Comparison of ENCODE assay signal across 8 cellular contexts in genomic region chr1:245156041-245156735, GRCh38. TPM values are rescaled to one million over a fixed set of nuclear protein-coding genes. Genes with fewer than 3 reads are reported as not detected.
DNase-seq lines count a peak whose midpoint lies in the region; ATAC-seq and TF ChIP-seq lines count a peak whose summit lies in the region.

No MANE protein-coding gene starts in this region.

- H3K4me1 ChIP-seq in H9 (ENCODE audit: insufficient read depth, low read length) (no peaks in the 10 kb centered on the region), gastroesophageal sphincter (peaks cover 0 to 45% (median 30%) of the 10 kb centered on the region in 3 donors)

- no peak overlapping the region for H4K91ac ChIP-seq in H9 (ENCODE audit: insufficient read length, low read depth, low read length)

- H3K27ac Mint-ChIP-seq in H9 = no peak overlapping the region

- no peak for TF ChIP-seq POLR2A in gastroesophageal sphincter (IDR thresholded peaks at IDR 0.05)

- H3K27ac ChIP-seq in H9 (ENCODE audit: insufficient read length, low read depth, low read length) (no peak overlapping the region), gastroesophageal sphincter (peak overlapping the region in 1 of 4 donors; percentile 31), substantia nigra (ENCODE audit: low read depth, low read length, poor library complexity, severe bottlenecking) (no peak overlapping the region)

- H3K27me3 ChIP-seq in H9 (ENCODE audit: insufficient read depth, low read length) (peaks cover 23% of the 10 kb centered on the region; the same call in 1 of the 2 replicates), gastroesophageal sphincter (peaks cover 51% of the 10 kb centered on the region)

- DNase-seq in ELR (ENCODE audit: low read depth) (peak; percentile 85), H9 (peak; percentile 89), M059J (ENCODE audit: low read depth) (peak; percentile 78), SK-MEL-5 (ENCODE audit: low read depth, low spot score) (peak; percentile 82), nucleus accumbens (lab: John Stamatoyannopoulos, UW) (peak in 50 of 56 donors; percentile 7 to 83 (median 50)), substantia nigra (lab: John Stamatoyannopoulos, UW) (peak in 42 of 49 donors; percentile 8 to 88 (median 55))
- peak in 3 of 4 experiments; percentile 25 to 49 (median 43) for DNase-seq in activated naive CD4-positive, alpha-beta T cell (lab: John Stamatoyannopoulos, UW)

- peak overlapping the region; percentile 20 to 65 for H3K4me3 ChIP-seq in gastroesophageal sphincter

- H2BK15ac ChIP-seq in H9 (ENCODE audit: low read depth, low read length) = no peak overlapping the region

- H3K9me3 ChIP-seq in H9 (ENCODE audit: control insufficient read depth, low read depth, low read length) (no peaks in the 10 kb centered on the region), gastroesophageal sphincter (no peaks in the 10 kb centered on the region)

- no peak overlapping the region for H3K4ac ChIP-seq in H9 (ENCODE audit: low read depth, low read length)

- no peaks in the 10 kb centered on the region for H3K36me3 ChIP-seq in gastroesophageal sphincter

- H3K4me2 ChIP-seq in H9 (ENCODE audit: insufficient read depth, insufficient read length, low read length) = peak overlapping the region; percentile 81

- H3K9ac ChIP-seq in H9 (ENCODE audit: extremely low read depth, insufficient read length, low read length) = no peak overlapping the region

- no peak overlapping the region for H4K8ac ChIP-seq in H9 (replicated peaks; ENCODE audit: insufficient read length, low read depth, low read length)

- H2AK5ac ChIP-seq in H9 (ENCODE audit: insufficient read length, low read length) = no peak overlapping the region

- H3K18ac ChIP-seq in H9 (ENCODE audit: insufficient read length, low read depth, low read length) = no peak overlapping the region

- no peak overlapping the region for H3K56ac ChIP-seq in H9 (ENCODE audit: insufficient read length, low read depth, low read length)

- no peaks in the 10 kb centered on the region for H4K20me1 ChIP-seq in H9 (ENCODE audit: control insufficient read depth, insufficient read depth, insufficient read length)

- TF ChIP-seq CTCF in H9 (conservative IDR thresholded peaks at IDR 0.05) = peak; percentile 86
- peak; percentile 52 to 87 (median 76) for TF ChIP-seq CTCF in gastroesophageal sphincter (IDR thresholded peaks at IDR 0.05)

- no peak for TF ChIP-seq EP300 in gastroesophageal sphincter (IDR thresholded peaks at IDR 0.05)

- in situ Hi-C loops in SK-MEL-5 (cut with HindIII; ENCODE audit: low pct_unique_long_range_greater_than_20kb, low sequenced_read_pairs) = no loop called here

- H3K4me1 Mint-ChIP-seq in H9 = peaks cover 14 to 23% of the 10 kb centered on the region in 2 experiments

- H3K23me2 ChIP-seq in H9 (ENCODE audit: insufficient read length, low read depth, low read length, poor library complexity, severe bottlenecking) = peaks cover 24% of the 10 kb centered on the region

- H2BK20ac ChIP-seq in H9 (ENCODE audit: low read depth, low read length, poor library complexity, severe bottlenecking) = no peak overlapping the region

- peak; percentile 74 for ATAC-seq in gastroesophageal sphincter

- H3K27me3 Mint-ChIP-seq in H9 (ENCODE audit: low read depth) = peaks cover 85% of the 10 kb centered on the region

- no peak overlapping the region for H3T11ph ChIP-seq in H9 (ENCODE audit: low read length)

- H3K14ac ChIP-seq in H9 (ENCODE audit: insufficient read depth, low read length) = no peak overlapping the region; the same call in 1 of the 2 replicates

- H4K5ac ChIP-seq in H9 (ENCODE audit: insufficient read length, low read depth, low read length) = no peak overlapping the region

- no peaks in the 10 kb centered on the region for H3K36me3 Mint-ChIP-seq in H9 (ENCODE audit: insufficient read depth in 1 of 3, low read depth in 3 of 3)

- H3K9me3 Mint-ChIP-seq in H9 = no peaks in the 10 kb centered on the region; a peak in 1 of 5 replicates

- H2BK12ac ChIP-seq in H9 (ENCODE audit: insufficient read length, low read depth, low read length) = no peak overlapping the region

- no peak overlapping the region for H3K23ac ChIP-seq in H9 (ENCODE audit: insufficient read length, low read depth, low read length)

- no peaks in the 10 kb centered on the region for H3K79me1 ChIP-seq in H9 (ENCODE audit: insufficient read depth, low read depth, low read length, poor library complexity, severe bottlenecking)

- H3K4me3 Mint-ChIP-seq in H9 = peak overlapping the region; percentile 58 to 84

- no peak overlapping the region for H2BK5ac ChIP-seq in H9 (ENCODE audit: insufficient read length, low read length)

- H2BK120ac ChIP-seq in H9 (ENCODE audit: low read depth, low read length, poor library complexity, severe bottlenecking) = no peak overlapping the region

- no CpG with 5 or more reads among the region's 74 CpGs for WGBS in H9 (ENCODE audit: extremely low coverage, insufficient read length, low lambda C conversion rate)
- no CpG with 5 or more reads among the region's 74 CpGs for WGBS in gastroesophageal sphincter (ENCODE audit: low coverage in 1 of 2), 2 donors

- no peaks in the 10 kb centered on the region for H3K79me2 ChIP-seq in H9 (ENCODE audit: insufficient read depth, low read length)

- no peak overlapping the region for H2AFZ ChIP-seq in H9 (ENCODE audit: low read length)

RNA-seq across cellular contexts. Expression of gene KIF26B, which starts 1.4 kb away (rescaled TPM):
- total RNA-seq in H9 (2021) (0.13 and 0.20 TPM in 2 replicates), gastroesophageal sphincter (1 to 10 TPM in 2 of 4 donors, under 1 TPM in 2; 0.62 to 1.9 (median 0.97) TPM)
- total RNA-seq in M059J (2014; rRNA removed; shearing (Covaris generic)) = 0.22 and 1.1 TPM in 2 replicates
- 1.4 and 1.5 TPM in 2 replicates for total RNA-seq in SK-MEL-5 (2014; rRNA removed; shearing (Covaris generic))
- 1.7 and 3.0 TPM in 2 replicates for polyA plus RNA-seq in SK-MEL-5 (2015; cell fraction: cytosol; rRNA removed)
- 1.3 and 1.4 TPM in 2 replicates for polyA plus RNA-seq in SK-MEL-5 (2015; cell fraction: nucleus; rRNA removed)
